In the genomic region with DNA sequence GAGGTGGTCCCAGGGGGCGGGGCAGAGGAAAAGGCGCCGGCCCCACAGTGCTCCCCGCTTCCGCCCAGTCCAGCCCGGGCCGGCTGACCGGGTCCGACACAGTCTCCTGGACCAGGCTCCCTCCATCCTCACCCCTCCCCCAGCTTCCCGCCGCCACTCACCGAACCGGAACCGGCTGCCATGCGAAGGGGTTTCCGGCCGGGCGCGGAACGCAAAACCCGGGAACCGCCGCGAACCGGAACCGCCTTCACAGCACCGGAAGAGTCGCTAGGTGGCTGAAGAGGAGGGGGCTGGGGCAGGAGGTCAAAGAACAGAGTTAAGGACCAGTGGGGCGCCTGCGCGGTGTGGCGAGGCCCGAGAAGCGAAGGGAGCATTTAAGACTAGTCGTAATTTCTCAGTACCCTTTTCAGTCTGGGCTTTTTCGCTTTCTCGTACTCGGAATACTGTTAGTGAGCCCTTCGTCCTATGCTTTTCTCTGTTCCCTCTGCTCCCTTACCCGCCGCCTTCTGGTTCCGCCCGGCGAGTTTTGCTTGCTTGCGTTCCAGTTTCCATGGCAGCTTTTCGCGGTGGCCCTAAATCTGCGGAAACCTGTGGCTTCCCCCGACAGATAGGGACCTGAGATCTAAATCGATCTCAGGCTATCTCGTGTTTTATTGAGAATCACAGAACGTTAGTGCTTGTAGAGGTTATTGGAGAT, we compare ENCODE assay signal across 1 cellular context.
A peak's percentile ranks its signal among the peaks of the same experiment; 100 is the strongest.
TF ChIP-seq lines count a peak whose summit lies in the region.

TSS of gene SENP1 (minus strand) at position 213 of the 697 bp plus-strand sequence. CDS start 4,607 bp downstream, outside the sequence.

TF ChIP-seq in K562, 482 proteins besides CTCF, POLR2A, EP300 and RAD21 (continued from another document and continues in another):
- peak in 1 of 2 experiments; percentile 82; a peak in 2 of 4 replicates for TF ChIP-seq ARNT (IDR thresholded peaks at IDR 0.05)
- TF ChIP-seq NFE2 (IDR thresholded peaks at IDR 0.05; ENCODE audit: low read depth): no peak
- TF ChIP-seq, protein P1, sequence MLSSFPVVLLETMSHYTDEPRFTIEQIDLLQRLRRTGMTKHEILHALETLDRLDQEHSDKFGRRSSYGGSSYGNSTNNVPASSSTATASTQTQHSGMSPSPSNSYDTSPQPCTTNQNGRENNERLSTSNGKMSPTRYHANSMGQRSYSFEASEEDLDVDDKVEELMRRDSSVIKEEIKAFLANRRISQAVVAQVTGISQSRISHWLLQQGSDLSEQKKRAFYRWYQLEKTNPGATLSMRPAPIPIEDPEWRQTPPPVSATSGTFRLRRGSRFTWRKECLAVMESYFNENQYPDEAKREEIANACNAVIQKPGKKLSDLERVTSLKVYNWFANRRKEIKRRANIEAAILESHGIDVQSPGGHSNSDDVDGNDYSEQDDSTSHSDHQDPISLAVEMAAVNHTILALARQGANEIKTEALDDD (IDR thresholded peaks at IDR 0.05): no peak; the same call in 1 of the 2 replicates
- no peak for TF ChIP-seq THRA (IDR thresholded peaks at IDR 0.05)
- TF ChIP-seq RBM34 (IDR thresholded peaks at IDR 0.05; ENCODE audit: borderline replicate concordance, insufficient read depth, low read length): no peak
- no peak for TF ChIP-seq SMARCC2 (IDR thresholded peaks at IDR 0.05; ENCODE audit: low read depth)
- TF ChIP-seq PHF8 (IDR thresholded peaks at IDR 0.05; ENCODE audit: borderline replicate concordance, low read length): peak; percentile 80
- no peak for TF ChIP-seq CBFA2T3 (IDR thresholded peaks at IDR 0.05)
- TF ChIP-seq ZNF133 (CRISPR knock-in tag; IDR thresholded peaks at IDR 0.05): no peak
- TF ChIP-seq KHSRP (IDR thresholded peaks at IDR 0.05): no peak
- no peak for TF ChIP-seq ZBTB34 (CRISPR knock-in tag; IDR thresholded peaks at IDR 0.05)
- TF ChIP-seq CEBPB (tag; IDR thresholded peaks at IDR 0.05): no peak
- TF ChIP-seq HCFC1 (IDR thresholded peaks at IDR 0.05; ENCODE audit: low read depth, low read length): peak; percentile 73
- no peak for TF ChIP-seq CBX8 (IDR thresholded peaks at IDR 0.05; ENCODE audit: borderline replicate concordance, extremely low read depth, low read depth, low read length, poor library complexity, severe bottlenecking)
- TF ChIP-seq SUPT5H (IDR thresholded peaks at IDR 0.05): peak; percentile 69
- no peak for TF ChIP-seq ZNF668 (CRISPR knock-in tag; IDR thresholded peaks at IDR 0.05)
- no peak for TF ChIP-seq ELF4 (CRISPR knock-in tag; IDR thresholded peaks at IDR 0.05)
- TF ChIP-seq, protein P2, sequence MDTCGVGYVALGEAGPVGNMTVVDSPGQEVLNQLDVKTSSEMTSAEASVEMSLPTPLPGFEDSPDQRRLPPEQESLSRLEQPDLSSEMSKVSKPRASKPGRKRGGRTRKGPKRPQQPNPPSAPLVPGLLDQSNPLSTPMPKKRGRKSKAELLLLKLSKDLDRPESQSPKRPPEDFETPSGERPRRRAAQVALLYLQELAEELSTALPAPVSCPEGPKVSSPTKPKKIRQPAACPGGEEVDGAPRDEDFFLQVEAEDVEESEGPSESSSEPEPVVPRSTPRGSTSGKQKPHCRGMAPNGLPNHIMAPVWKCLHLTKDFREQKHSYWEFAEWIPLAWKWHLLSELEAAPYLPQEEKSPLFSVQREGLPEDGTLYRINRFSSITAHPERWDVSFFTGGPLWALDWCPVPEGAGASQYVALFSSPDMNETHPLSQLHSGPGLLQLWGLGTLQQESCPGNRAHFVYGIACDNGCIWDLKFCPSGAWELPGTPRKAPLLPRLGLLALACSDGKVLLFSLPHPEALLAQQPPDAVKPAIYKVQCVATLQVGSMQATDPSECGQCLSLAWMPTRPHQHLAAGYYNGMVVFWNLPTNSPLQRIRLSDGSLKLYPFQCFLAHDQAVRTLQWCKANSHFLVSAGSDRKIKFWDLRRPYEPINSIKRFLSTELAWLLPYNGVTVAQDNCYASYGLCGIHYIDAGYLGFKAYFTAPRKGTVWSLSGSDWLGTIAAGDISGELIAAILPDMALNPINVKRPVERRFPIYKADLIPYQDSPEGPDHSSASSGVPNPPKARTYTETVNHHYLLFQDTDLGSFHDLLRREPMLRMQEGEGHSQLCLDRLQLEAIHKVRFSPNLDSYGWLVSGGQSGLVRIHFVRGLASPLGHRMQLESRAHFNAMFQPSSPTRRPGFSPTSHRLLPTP (IDR thresholded peaks at IDR 0.05; ENCODE audit: borderline replicate concordance, extremely low read depth, insufficient read length): no peak
- TF ChIP-seq E2F8 (IDR thresholded peaks at IDR 0.05; ENCODE audit: low read depth, partially characterized antibody): peak; percentile 94
- TF ChIP-seq ZC3H11A (IDR thresholded peaks at IDR 0.05; ENCODE audit: low read depth, low read length): 0 out of 2 replicates have a peak, but pooled peaks have one; percentile 69
- TF ChIP-seq SMAD3 (CRISPR knock-in tag; conservative IDR thresholded peaks at IDR 0.05): no peak
- TF ChIP-seq, protein P3, sequence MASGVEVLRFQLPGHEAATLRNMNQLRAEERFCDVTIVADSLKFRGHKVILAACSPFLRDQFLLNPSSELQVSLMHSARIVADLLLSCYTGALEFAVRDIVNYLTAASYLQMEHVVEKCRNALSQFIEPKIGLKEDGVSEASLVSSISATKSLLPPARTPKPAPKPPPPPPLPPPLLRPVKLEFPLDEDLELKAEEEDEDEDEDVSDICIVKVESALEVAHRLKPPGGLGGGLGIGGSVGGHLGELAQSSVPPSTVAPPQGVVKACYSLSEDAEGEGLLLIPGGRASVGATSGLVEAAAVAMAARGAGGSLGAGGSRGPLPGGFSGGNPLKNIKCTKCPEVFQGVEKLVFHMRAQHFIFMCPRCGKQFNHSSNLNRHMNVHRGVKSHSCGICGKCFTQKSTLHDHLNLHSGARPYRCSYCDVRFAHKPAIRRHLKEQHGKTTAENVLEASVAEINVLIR (CRISPR knock-in tag; IDR thresholded peaks at IDR 0.05): no peak
- TF ChIP-seq MAFG (tag; conservative IDR thresholded peaks at IDR 0.05): no peak
- 0 out of 2 replicates have a peak, but pooled peaks have one; percentile 36 for TF ChIP-seq MEF2D (tag; conservative IDR thresholded peaks at IDR 0.05; ENCODE audit: low read depth)
- TF ChIP-seq CBX3 (IDR thresholded peaks at IDR 0.05; ENCODE audit: borderline replicate concordance in 1 of 2, low read length in 2 of 2): peak in 1 of 2 experiments; percentile 59; a peak in 2 of 3 replicates
- TF ChIP-seq GTF2E2 (tag; IDR thresholded peaks at IDR 0.05): peak; percentile 71; the same call in 1 of the 2 replicates
- TF ChIP-seq PKNOX1 (IDR thresholded peaks at IDR 0.05): peak; percentile 87
- 0 out of 2 replicates have a peak, but pooled peaks have one; percentile 66 for TF ChIP-seq XRCC5 (IDR thresholded peaks at IDR 0.05; ENCODE audit: low read depth, low read length)
- TF ChIP-seq NR1H2 (CRISPR knock-in tag; IDR thresholded peaks at IDR 0.05): no peak; the same call in 1 of the 2 replicates
- no peak for TF ChIP-seq ZNF124 (CRISPR knock-in tag; IDR thresholded peaks at IDR 0.05)
- TF ChIP-seq, protein P4, sequence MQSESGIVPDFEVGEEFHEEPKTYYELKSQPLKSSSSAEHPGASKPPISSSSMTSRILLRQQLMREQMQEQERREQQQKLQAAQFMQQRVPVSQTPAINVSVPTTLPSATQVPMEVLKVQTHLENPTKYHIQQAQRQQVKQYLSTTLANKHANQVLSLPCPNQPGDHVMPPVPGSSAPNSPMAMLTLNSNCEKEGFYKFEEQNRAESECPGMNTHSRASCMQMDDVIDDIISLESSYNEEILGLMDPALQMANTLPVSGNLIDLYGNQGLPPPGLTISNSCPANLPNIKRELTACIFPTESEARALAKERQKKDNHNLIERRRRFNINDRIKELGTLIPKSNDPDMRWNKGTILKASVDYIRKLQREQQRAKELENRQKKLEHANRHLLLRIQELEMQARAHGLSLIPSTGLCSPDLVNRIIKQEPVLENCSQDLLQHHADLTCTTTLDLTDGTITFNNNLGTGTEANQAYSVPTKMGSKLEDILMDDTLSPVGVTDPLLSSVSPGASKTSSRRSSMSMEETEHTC (IDR thresholded peaks at IDR 0.05): no peak
- peak; percentile 85 for TF ChIP-seq RNF2 (IDR thresholded peaks at IDR 0.05)
- TF ChIP-seq ILF3 (IDR thresholded peaks at IDR 0.05; ENCODE audit: borderline replicate concordance): no peak
- TF ChIP-seq ARID4B (CRISPR knock-in tag; IDR thresholded peaks at IDR 0.05): peak; percentile 84
- no peak for TF ChIP-seq SNIP1 (IDR thresholded peaks at IDR 0.05; ENCODE audit: low read depth)
- no peak for TF ChIP-seq ZNF347 (CRISPR knock-in tag; IDR thresholded peaks at IDR 0.05; ENCODE audit: low read depth)
- TF ChIP-seq HMGN3 (IDR thresholded peaks at IDR 0.05; ENCODE audit: borderline replicate concordance, extremely low read depth, insufficient read length, low read depth, low read length): peak; percentile 62
- TF ChIP-seq DMBX1 (CRISPR knock-in tag; IDR thresholded peaks at IDR 0.05; ENCODE audit: borderline replicate concordance): peak; percentile 50; the same call in 1 of the 2 replicates
- peak; percentile 83 for TF ChIP-seq TOE1 (IDR thresholded peaks at IDR 0.05; ENCODE audit: borderline replicate concordance)
- TF ChIP-seq TOE1 (CRISPR knock-in tag; IDR thresholded peaks at IDR 0.05; ENCODE audit: borderline replicate concordance, low read depth): no peak
- no peak for TF ChIP-seq ZBTB8A (IDR thresholded peaks at IDR 0.05; ENCODE audit: partially characterized antibody)
- TF ChIP-seq HNRNPL (IDR thresholded peaks at IDR 0.05; ENCODE audit: low read depth, low read length): 0 out of 2 replicates have a peak, but pooled peaks have one; percentile 49
- peak; percentile 61; the same call in 1 of the 2 replicates for TF ChIP-seq GTF2F1 (IDR thresholded peaks at IDR 0.05; ENCODE audit: low read depth, low read length)
